1 cellular context compared by ENCODE assay signal in the genomic region with DNA sequence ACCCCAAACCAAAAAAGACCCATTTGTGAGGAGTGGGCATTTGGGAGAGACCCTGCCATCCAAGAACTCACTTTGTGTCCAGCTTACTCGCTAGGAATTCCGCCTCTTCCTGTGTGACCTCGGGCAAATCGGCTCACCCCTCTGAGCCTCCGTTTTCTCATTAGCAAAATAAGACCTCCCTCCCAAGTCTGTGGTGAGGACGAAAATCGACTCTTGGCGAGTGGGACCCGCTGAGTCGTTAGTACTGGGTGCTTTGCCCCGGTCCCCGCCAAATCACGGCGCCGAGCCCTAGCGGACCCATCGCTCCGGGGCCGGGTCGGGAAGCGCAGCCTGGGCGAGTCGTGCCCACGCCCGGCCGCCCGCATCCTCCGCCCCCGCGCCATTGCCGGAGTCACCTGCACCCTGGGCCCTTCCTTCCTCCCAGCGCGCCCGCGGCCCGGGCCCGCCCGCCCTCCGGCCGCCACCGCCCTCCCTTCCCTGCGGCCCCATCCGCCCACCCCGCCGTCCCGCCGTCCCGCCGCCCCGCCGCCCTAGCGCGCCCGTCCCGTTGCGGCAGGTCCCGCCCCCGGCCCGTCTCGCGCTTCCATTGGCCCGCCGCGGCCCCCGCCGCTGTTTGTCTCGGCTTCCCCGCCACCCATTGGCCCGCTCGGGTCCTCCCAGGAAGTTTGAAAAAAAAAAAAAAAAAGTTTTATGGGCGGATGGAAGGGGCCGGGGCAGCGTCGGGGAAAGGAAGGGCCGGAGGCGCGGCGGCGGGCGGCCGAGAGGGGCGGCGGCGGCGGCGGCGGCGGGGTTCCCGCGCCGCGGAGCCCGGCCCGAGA.
TF ChIP-seq lines count a peak whose summit lies in the region.

No MANE protein-coding gene starts in this region.

TF ChIP-seq in K562, 482 proteins besides CTCF, POLR2A, EP300 and RAD21 (continued from another document):
- TF ChIP-seq SP2 (IDR thresholded peaks at IDR 0.05; ENCODE audit: extremely low read depth, low read depth, low read length, poor library complexity, severe bottlenecking) (peak; percentile 65), TAF9B (IDR thresholded peaks at IDR 0.05; ENCODE audit: partially characterized antibody) (no peak), ELF1 (tag; IDR thresholded peaks at IDR 0.05) (0 out of 2 replicates have a peak, but pooled peaks have one; percentile 7), NFATC3 (IDR thresholded peaks at IDR 0.05) (no peak), PHB2 (IDR thresholded peaks at IDR 0.05; ENCODE audit: low read depth) (no peak), CCNT2 (IDR thresholded peaks at IDR 0.05; ENCODE audit: borderline replicate concordance, extremely low read depth, insufficient read length, low read depth, low read length) (peak; percentile 31), BDP1 (IDR thresholded peaks at IDR 0.05; ENCODE audit: insufficient read depth, insufficient read length) (no peak), DMBX1 (CRISPR knock-in tag; IDR thresholded peaks at IDR 0.05; ENCODE audit: borderline replicate concordance) (no peak)
